ENCODE assay signal across 17 cellular contexts in genomic region chr2:189221811-189222210, GRCh38. TPM values are rescaled to one million over a fixed set of nuclear protein-coding genes. Genes with fewer than 3 reads are reported as not detected.
A peak's percentile ranks its signal among the peaks of the same experiment; 100 is the strongest.
DNase-seq lines count a peak whose midpoint lies in the region; ATAC-seq and TF ChIP-seq lines count a peak whose summit lies in the region.
"Had no signal": no experiment of that assay in that cellular context is flagged by ENCODE, and none has a peak within 500 bp of the region (broad histone marks: within the 10 kb centered on the region; RNA-seq: fewer than 3 reads in every experiment).

No MANE protein-coding gene starts in this region.

- H3K9ac ChIP-seq in endodermal cell (ENCODE audit: extremely low read depth, low read length, poor library complexity, severe bottlenecking), result no peak overlapping the region

- intact Hi-C loops in Panc1 (cut with micrococcal nuclease; ENCODE audit: unreplicated experiment), result no loop called here

- H3K4me1 Mint-ChIP-seq in endodermal cell, result peaks cover 22% of the 10 kb centered on the region

- peaks cover 15% of the 10 kb centered on the region for H3K4me1 ChIP-seq in Panc1 (ENCODE audit: control insufficient read depth, insufficient read depth, low read length)
- no peaks in the 10 kb centered on the region for H3K4me1 ChIP-seq in endodermal cell (ENCODE audit: control insufficient read depth, insufficient read depth, low read length)
- H3K4me1 ChIP-seq: pancreas had no signal

- peak overlapping the region; percentile 73 for H3K27ac ChIP-seq in Panc1 (ENCODE audit: low read length)
- H3K27ac ChIP-seq in coronary artery, result peak overlapping the region; percentile 41 to 49
- H3K27ac ChIP-seq in endodermal cell (ENCODE audit: low read depth, low read length), result no peak overlapping the region
- H3K27ac ChIP-seq: heart left ventricle, HL-60, pancreas had no signal

- no peak overlapping the region for H3K27ac Mint-ChIP-seq in endodermal cell
- H3K27ac Mint-ChIP-seq: activated CD8-positive, alpha-beta T cell treated with anti-CD3 and anti-CD28 coated beads for 36 hours had no signal

- H3K4me3 ChIP-seq in Panc1 (ENCODE audit: low read depth in 2 of 2, low read length in 2 of 2) (no peak overlapping the region), coronary artery (no peak overlapping the region), endodermal cell (ENCODE audit: low read length) (no peak overlapping the region)
- H3K4me3 ChIP-seq: heart left ventricle, pancreas had no signal

- CTCF ChIA-PET in Panc1 (lab: Charles Lee), result interaction anchor here (0.9 kb wide), 1 partner anchor 48 kb away, joined by 5 read pairs; no protein-coding TSS in a partner anchor

- ATAC-seq in Panc1 (peak; percentile 64; the same call in 1 of the 2 replicates), omental fat pad (ENCODE audit: low FRiP score) (peak; percentile 51), GM21423 (IDR thresholded peaks at IDR 0.05; ENCODE audit: unreplicated experiment) (no peak)
- ATAC-seq: activated CD8-positive, alpha-beta T cell treated with anti-CD3 and anti-CD28 coated beads for 36 hours; heart left ventricle had no signal

- in situ Hi-C loops in Panc1 (cut with HindIII; ENCODE audit: low pct_unique_long_range_greater_than_20kb, low sequenced_read_pairs), result no loop called here

- BruUV-seq in Panc1 (replicated peaks; lab: Mats Ljungman, UMichigan), result no TSS peak

- POLR2A ChIA-PET in Panc1 (lab: Charles Lee), result no interaction called here

- no peak for TF ChIP-seq CTCF in Panc1 (IDR thresholded peaks at IDR 0.05)
- TF ChIP-seq CTCF in coronary artery (IDR thresholded peaks at IDR 0.05), result no peak
- TF ChIP-seq CTCF in omental fat pad (IDR thresholded peaks at IDR 0.05), result no peak
- TF ChIP-seq CTCF in endodermal cell (conservative IDR thresholded peaks at IDR 0.05), result no peak

- H3K27me3 Mint-ChIP-seq in endodermal cell (ENCODE audit: insufficient read depth), result no peaks in the 10 kb centered on the region
- H3K27me3 Mint-ChIP-seq: activated CD8-positive, alpha-beta T cell treated with anti-CD3 and anti-CD28 coated beads for 36 hours had no signal

- no peaks in the 10 kb centered on the region for H3K9me3 Mint-ChIP-seq in endodermal cell
- H3K9me3 Mint-ChIP-seq: activated CD8-positive, alpha-beta T cell treated with anti-CD3 and anti-CD28 coated beads for 36 hours had no signal

- no peaks in the 10 kb centered on the region for H3K36me3 Mint-ChIP-seq in endodermal cell (ENCODE audit: low read depth)

- H3K27me3 ChIP-seq in Panc1 (ENCODE audit: control insufficient read depth, insufficient read depth, low read length), result no peaks in the 10 kb centered on the region
- no peaks in the 10 kb centered on the region for H3K27me3 ChIP-seq in endodermal cell (ENCODE audit: control insufficient read depth, insufficient read depth, low read length, poor library complexity, severe bottlenecking)
- H3K27me3 ChIP-seq: heart left ventricle, pancreas had no signal

- no peaks in the 10 kb centered on the region for H3K9me3 ChIP-seq in Panc1 (ENCODE audit: control insufficient read depth, insufficient read depth, low read depth, low read length)
- no peaks in the 10 kb centered on the region for H3K9me3 ChIP-seq in endodermal cell (ENCODE audit: control insufficient read depth, low read length)
- H3K9me3 ChIP-seq: heart left ventricle, pancreas had no signal

- DNase-seq in EL (peak; percentile 73), Panc1 (ENCODE audit: low read depth, low spot score) (no peak), coronary artery (ENCODE audit: low spot score) (no peak), omental fat pad (ENCODE audit: low spot score) (no peak), AML-193 (lab: John Stamatoyannopoulos, UW) (no peak), endodermal cell (no peak), GM19238 (ENCODE audit: insufficient read length, low spot score) (no peak)
- DNase-seq: activated CD8-positive, alpha-beta T cell treated with anti-CD3 and anti-CD28 coated beads for 36 hours; effector CD8-positive, alpha-beta T cell; Karpas-422; kidney glomerular epithelial cell; NCI-H187; NCI-H748 treated with DMSO at 0.1 percent for 48 hours had no signal

- H3K36me3 ChIP-seq in Panc1 (ENCODE audit: control insufficient read depth, insufficient read depth, low read length) (no peaks in the 10 kb centered on the region), endodermal cell (ENCODE audit: control insufficient read depth, insufficient read depth, low read length) (no peaks in the 10 kb centered on the region)
- H3K36me3 ChIP-seq: heart left ventricle, pancreas had no signal

- H3K4me3 Mint-ChIP-seq in endodermal cell, result no peak overlapping the region
- H3K4me3 Mint-ChIP-seq: activated CD8-positive, alpha-beta T cell treated with anti-CD3 and anti-CD28 coated beads for 36 hours had no signal

RNA-seq across cellular contexts. Expression of gene COL5A2, which starts 42.2 kb away (rescaled TPM):
- total RNA-seq in Panc1 (2021; ENCODE audit: unreplicated experiment) (144 TPM), omental fat pad (10 to 100 TPM; 63.8 to 93.8 (median 74.4) TPM), endodermal cell (100 to 1,000 TPM; 117 to 153 TPM)
- polyA plus RNA-seq in Panc1 (2012; ENCODE audit: insufficient read length), result 91.2 TPM
- polyA plus RNA-seq in endodermal cell (2013, experiment 1 of 2), result 104 TPM
- 133 TPM for polyA plus RNA-seq in endodermal cell (2013, experiment 2 of 2)
